In genomic region chr19:2631213-2631821, GRCh38 we compare ENCODE assay signal across 1 cellular context.
TF ChIP-seq lines count a peak whose summit lies in the region.

No MANE protein-coding gene starts in this region.

TF ChIP-seq in GM12878, 131 proteins besides CTCF, POLR2A, EP300 and RAD21 (continued from another document):
- no peak for TF ChIP-seq MLLT1 (IDR thresholded peaks at IDR 0.05)
- no peak for TF ChIP-seq IRF4 (IDR thresholded peaks at IDR 0.05; ENCODE audit: low read depth, low read length)
- peak; percentile 100 for TF ChIP-seq ZBTB40 (IDR thresholded peaks at IDR 0.05; ENCODE audit: borderline replicate concordance)
- no peak for TF ChIP-seq NR2C1 (IDR thresholded peaks at IDR 0.05)
- peak; percentile 18; the same call in 1 of the 2 replicates for TF ChIP-seq EED (IDR thresholded peaks at IDR 0.05; ENCODE audit: low read depth)
- no peak for TF ChIP-seq KDM1A (IDR thresholded peaks at IDR 0.05; ENCODE audit: borderline replicate concordance)
- 0 out of 4 replicates have a peak, but pooled peaks of 1 of the 2 experiments have one; percentile 36 for TF ChIP-seq IKZF2 (IDR thresholded peaks at IDR 0.05)
- no peak for TF ChIP-seq CREB1 (IDR thresholded peaks at IDR 0.05; ENCODE audit: low read depth)
- peak; percentile 52 for TF ChIP-seq SKIL (IDR thresholded peaks at IDR 0.05; ENCODE audit: low read depth, poor library complexity, severe bottlenecking)
- no peak for TF ChIP-seq ZNF687 (IDR thresholded peaks at IDR 0.05)
- TF ChIP-seq IRF5 (IDR thresholded peaks at IDR 0.05; ENCODE audit: borderline replicate concordance) = no peak
- peak; percentile 16; the same call in 1 of the 2 replicates for TF ChIP-seq ZNF384 (IDR thresholded peaks at IDR 0.05; ENCODE audit: borderline replicate concordance, low read depth, low read length)
- TF ChIP-seq SMAD1 (IDR thresholded peaks at IDR 0.05; ENCODE audit: low read depth, partially characterized antibody) = peak; percentile 90
- TF ChIP-seq CBX5 (IDR thresholded peaks at IDR 0.05; ENCODE audit: low read depth) = peak; percentile 62; the same call in 1 of the 2 replicates
- no peak for TF ChIP-seq IRF3 (IDR thresholded peaks at IDR 0.05)
- TF ChIP-seq YY1 (IDR thresholded peaks at IDR 0.05; ENCODE audit: low read depth, low read length) = peak; percentile 27; the same call in 1 of the 2 replicates
- TF ChIP-seq SIX5 (IDR thresholded peaks at IDR 0.05; ENCODE audit: low read depth, low read length, severe bottlenecking) = peak; percentile 16
- peak; percentile 90 for TF ChIP-seq RUNX3 (IDR thresholded peaks at IDR 0.05; ENCODE audit: low read length)
- no peak for TF ChIP-seq NR2C2 (IDR thresholded peaks at IDR 0.05; ENCODE audit: borderline replicate concordance, control insufficient read depth, insufficient read length, low read depth)
